1 cellular context compared by ENCODE assay signal in the genomic region with DNA sequence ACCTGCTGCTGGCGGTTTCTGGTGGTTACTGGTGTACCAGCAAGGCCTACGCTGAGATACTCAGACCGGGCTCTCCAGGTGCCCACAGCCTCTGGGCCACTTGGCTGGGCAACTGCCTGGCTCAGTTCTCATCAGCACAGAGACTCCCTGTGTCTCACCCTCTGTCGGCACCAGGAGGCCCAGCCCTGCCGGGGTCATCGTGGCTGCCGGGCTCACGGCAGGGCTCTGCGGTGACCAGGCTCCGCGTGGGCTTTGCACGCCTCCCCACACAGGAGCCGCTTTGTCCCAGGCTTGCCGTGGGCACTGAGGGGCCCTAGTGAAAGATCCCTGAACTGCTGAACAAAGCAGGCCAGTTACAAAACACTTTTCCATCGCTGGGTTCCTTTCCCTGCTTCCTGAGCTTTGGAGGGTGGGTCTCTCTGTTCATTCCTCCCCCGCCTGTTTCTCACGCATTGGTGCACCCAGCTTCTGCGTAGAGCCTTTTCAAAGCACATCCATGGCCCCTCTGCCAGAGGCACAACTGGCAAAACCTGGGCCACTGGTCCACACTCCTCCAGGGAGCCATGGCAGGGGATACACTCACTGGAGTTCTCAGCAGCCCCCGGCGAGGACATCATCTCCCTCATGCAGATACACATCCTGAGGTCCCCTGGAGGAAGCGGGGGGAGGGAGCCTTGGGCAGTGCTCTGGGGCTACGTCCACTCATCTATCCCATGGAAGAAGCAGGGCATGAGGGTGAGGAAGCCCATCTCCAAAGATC.
TF ChIP-seq lines count a peak whose summit lies in the region.

No MANE protein-coding gene starts in this region.

TF ChIP-seq in K562, 482 proteins besides CTCF, POLR2A, EP300 and RAD21:
- TF ChIP-seq HMG20B (CRISPR knock-in tag; IDR thresholded peaks at IDR 0.05) (no peak), RBM22 (IDR thresholded peaks at IDR 0.05; ENCODE audit: low read depth, low read length, poor library complexity, severe bottlenecking) (peak; percentile 52)
- TF ChIP-seq, protein P1, sequence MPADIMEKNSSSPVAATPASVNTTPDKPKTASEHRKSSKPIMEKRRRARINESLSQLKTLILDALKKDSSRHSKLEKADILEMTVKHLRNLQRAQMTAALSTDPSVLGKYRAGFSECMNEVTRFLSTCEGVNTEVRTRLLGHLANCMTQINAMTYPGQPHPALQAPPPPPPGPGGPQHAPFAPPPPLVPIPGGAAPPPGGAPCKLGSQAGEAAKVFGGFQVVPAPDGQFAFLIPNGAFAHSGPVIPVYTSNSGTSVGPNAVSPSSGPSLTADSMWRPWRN (IDR thresholded peaks at IDR 0.05; ENCODE audit: low read depth) = no peak
